In the genomic region with DNA sequence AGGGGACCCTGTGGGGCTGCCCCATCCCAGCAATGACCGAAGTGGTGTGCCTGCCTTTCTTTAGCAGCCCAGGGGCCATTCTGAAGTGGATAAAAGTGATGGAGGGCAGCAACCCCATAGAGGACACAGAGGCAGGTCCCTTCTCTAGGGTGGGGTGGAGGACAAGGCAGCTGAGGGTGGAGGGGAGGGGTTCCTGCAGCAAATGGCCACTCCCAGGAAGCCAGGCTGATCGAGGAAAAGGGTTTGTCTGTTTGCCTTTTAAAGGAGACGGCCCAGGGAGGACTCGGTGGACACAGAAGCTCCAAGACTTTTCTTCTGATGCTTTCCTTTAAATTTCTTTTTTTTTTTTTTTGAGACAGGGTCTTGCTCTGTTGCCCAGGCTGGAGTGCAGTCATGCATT, we compare ENCODE assay signal across 20 cellular contexts.
DNase-seq lines count a peak whose midpoint lies in the region; ATAC-seq and TF ChIP-seq lines count a peak whose summit lies in the region.
"Had no signal": no experiment of that assay in that cellular context is flagged by ENCODE, and none has a peak within 500 bp of the region (broad histone marks: within the 10 kb centered on the region; RNA-seq: fewer than 3 reads in every experiment).

No MANE protein-coding gene starts in this region.

- H3K9me3 Mint-ChIP-seq in activated CD4-positive, alpha-beta T cell treated with anti-CD3 and anti-CD28 coated beads, Interleukin-2, amount 10 ng/mL, durations not matched to agents 7 days and 5 days, result peaks cover 3% of the 10 kb centered on the region
- H3K9me3 Mint-ChIP-seq: CD8-positive, alpha-beta memory T cell; IgD-negative memory B cell had no signal

- ATAC-seq in left colon (peak; percentile 62), GM18498 (IDR thresholded peaks at IDR 0.05; ENCODE audit: unreplicated experiment) (no peak), HG02840 (IDR thresholded peaks at IDR 0.05; ENCODE audit: low FRiP score, unreplicated experiment) (no peak)

- peaks cover 0 to 11% (median 0%) of the 10 kb centered on the region in 11 experiments; a peak in 3 of 22 replicates for H3K27me3 ChIP-seq in BLaER1 treated with 17β-estradiol and CSF1 and Interleukin-3, amounts not matched to agents 10 nM and 100 nM
- H3K27me3 ChIP-seq in tibial nerve, result no peaks in the 10 kb centered on the region
- H3K27me3 ChIP-seq: Peyer's patch, SJSA1 had no signal

- H3K9me3 ChIP-seq in BLaER1 treated with 17β-estradiol and CSF1 and Interleukin-3, amounts not matched to agents 10 nM and 100 nM (replicated peaks in 1 of 11), result peaks cover 0 to 7% (median 0%) of the 10 kb centered on the region in 11 experiments; a peak in 3 of 22 replicates
- H3K9me3 ChIP-seq in tibial nerve, result no peaks in the 10 kb centered on the region
- H3K9me3 ChIP-seq: Peyer's patch, SJSA1 had no signal

- H3K4me3 ChIP-seq in BLaER1 treated with 17β-estradiol and CSF1 and Interleukin-3, amounts not matched to agents 10 nM and 100 nM, result peak overlapping the region in 8 of 10 experiments; percentile 6 to 74 (median 40); a peak in 11 of 20 replicates
- no peak overlapping the region for H3K4me3 ChIP-seq in tibial nerve
- H3K4me3 ChIP-seq: Peyer's patch, SJSA1 had no signal

- H3K27me3 Mint-ChIP-seq in activated CD4-positive, alpha-beta T cell treated with anti-CD3 and anti-CD28 coated beads, Interleukin-2, amount 10 ng/mL, durations not matched to agents 7 days and 5 days, result no peaks in the 10 kb centered on the region
- H3K27me3 Mint-ChIP-seq: CD8-positive, alpha-beta memory T cell; IgD-negative memory B cell had no signal

- CTCF ChIA-PET in activated CD4-positive, alpha-beta T cell treated with anti-CD3 and anti-CD28 coated beads, Interleukin-2, amount 10 ng/mL, durations not matched to agents 7 days and 5 days (lab: Charles Lee), result no interaction called here

- H3K4me1 Mint-ChIP-seq in activated CD4-positive, alpha-beta T cell treated with anti-CD3 and anti-CD28 coated beads, Interleukin-2, amount 10 ng/mL, durations not matched to agents 7 days and 5 days, result peaks cover 38% of the 10 kb centered on the region
- H3K4me1 Mint-ChIP-seq: IgD-negative memory B cell had no signal

- no peak for TF ChIP-seq POLR2A in tibial nerve (IDR thresholded peaks at IDR 0.05)

- no peak overlapping the region for H3K4me3 Mint-ChIP-seq in activated CD4-positive, alpha-beta T cell treated with anti-CD3 and anti-CD28 coated beads, Interleukin-2, amount 10 ng/mL, durations not matched to agents 7 days and 5 days
- H3K4me3 Mint-ChIP-seq: IgD-negative memory B cell had no signal

- H3K36me3 ChIP-seq in BLaER1 treated with 17β-estradiol and CSF1 and Interleukin-3, amounts not matched to agents 10 nM and 100 nM, result peaks cover 16 to 23% (median 20%) of the 10 kb centered on the region in 11 experiments
- H3K36me3 ChIP-seq in tibial nerve, result peaks cover 0 to 24% (median 2%) of the 10 kb centered on the region in 3 donors

- peaks cover 26% of the 10 kb centered on the region for H3K36me3 Mint-ChIP-seq in activated CD4-positive, alpha-beta T cell treated with anti-CD3 and anti-CD28 coated beads, Interleukin-2, amount 10 ng/mL, durations not matched to agents 7 days and 5 days (ENCODE audit: low read depth)

- POLR2A ChIA-PET in activated CD4-positive, alpha-beta T cell treated with anti-CD3 and anti-CD28 coated beads, Interleukin-2, amount 10 ng/mL, durations not matched to agents 7 days and 5 days (lab: Charles Lee), result no interaction called here

- TF ChIP-seq EP300 in tibial nerve (IDR thresholded peaks at IDR 0.05), result no peak

- intact Hi-C loops in left colon (cut with DNase I, micrococcal nuclease), result no loop called here

- peak overlapping the region in 10 of 11 experiments; percentile 14 to 70 (median 59); a peak in 17 of 22 replicates for H3K9ac ChIP-seq in BLaER1 treated with 17β-estradiol and CSF1 and Interleukin-3, amounts not matched to agents 10 nM and 100 nM

- peaks cover 74 to 93% (median 84%) of the 10 kb centered on the region in 10 experiments for H3K4me1 ChIP-seq in BLaER1 treated with 17β-estradiol and CSF1 and Interleukin-3, amounts not matched to agents 10 nM and 100 nM
- peaks cover 0 to 55% (median 16%) of the 10 kb centered on the region in 4 donors for H3K4me1 ChIP-seq in tibial nerve
- H3K4me1 ChIP-seq: Peyer's patch had no signal

- H4K20me1 ChIP-seq in BLaER1 treated with 17β-estradiol and CSF1 and Interleukin-3, amounts not matched to agents 10 nM and 100 nM, result peaks cover 0 to 63% (median 0%) of the 10 kb centered on the region in 11 experiments; a peak in 5 of 22 replicates

- WGBS in tibial nerve, 2 donors, result 36 to 37% methylated on average over 4 of the region's 4 CpGs

- DNase-seq in activated CD4-positive, alpha-beta T cell treated with anti-CD3 and anti-CD28 coated beads, Interleukin-2, amount 10 ng/mL, durations not matched to agents 7 days and 5 days, result no peak
- no peak for DNase-seq in activated CD4-positive, alpha-beta T cell treated with anti-CD3 and anti-CD28 coated beads, Interleukin-2, amount 50 U/mL, for 48 hours
- DNase-seq in left colon, result no peak
- DNase-seq in tibial nerve (ENCODE audit: low spot score in 2 of 2), result no peak
- DNase-seq: 8988T; Calu3; CD8-positive, alpha-beta memory T cell; DMS153; Karpas-422; NCI-H1694; NCI-H2081; NCI-H2171 treated with DMSO at 0.1 percent for 48 hours; NCI-H524 treated with DMSO at 0.1 percent for 48 hours; Peyer's patch had no signal

- peak overlapping the region; percentile 83 to 100 (median 95) for H3K4me2 ChIP-seq in BLaER1 treated with 17β-estradiol and CSF1 and Interleukin-3, amounts not matched to agents 10 nM and 100 nM

- peak overlapping the region in 9 of 11 experiments; percentile 25 to 98 (median 61); a peak in 17 of 22 replicates for H3K27ac ChIP-seq in BLaER1 treated with 17β-estradiol and CSF1 and Interleukin-3, amounts not matched to agents 10 nM and 100 nM
- H3K27ac ChIP-seq in tibial nerve, result peak overlapping the region; percentile 80 to 98 (median 95)
- H3K27ac ChIP-seq: C4-2B, Peyer's patch had no signal

- peak overlapping the region; percentile 9 for H3K27ac Mint-ChIP-seq in activated CD4-positive, alpha-beta T cell treated with anti-CD3 and anti-CD28 coated beads, Interleukin-2, amount 10 ng/mL, durations not matched to agents 7 days and 5 days
- H3K27ac Mint-ChIP-seq: IgD-negative memory B cell had no signal

- no peak for TF ChIP-seq CTCF in tibial nerve (IDR thresholded peaks at IDR 0.05)

Comparison
In these comparisons a context has a peak if more than half of its experiments do, and no peak if none do; other contexts are left out.
1. H3K4me3 ChIP-seq: peak in BLaER1 treated with 17β-estradiol and CSF1 and Interleukin-3, amounts not matched to agents 10 nM and 100 nM (8 of 10); none in tibial nerve (0 of 4).